ENCODE assay signal across 1 cellular context in genomic region chr15:80199869-80200268, GRCh38.
TF ChIP-seq lines count a peak whose summit lies in the region.

No MANE protein-coding gene starts in this region.

TF ChIP-seq in WTC11, 78 proteins besides CTCF, POLR2A, EP300 and RAD21:
- no peak for TF ChIP-seq ERG (CRISPR knock-in tag; IDR thresholded peaks at IDR 0.05)
- TF ChIP-seq ZNF396 (CRISPR knock-in tag; IDR thresholded peaks at IDR 0.05; ENCODE audit: borderline replicate concordance), result no peak
- no peak for TF ChIP-seq PRRX2 (CRISPR knock-in tag; IDR thresholded peaks at IDR 0.05)
TF ChIP-seq in WTC11: peak in this region for 0.
